In the genomic region with DNA sequence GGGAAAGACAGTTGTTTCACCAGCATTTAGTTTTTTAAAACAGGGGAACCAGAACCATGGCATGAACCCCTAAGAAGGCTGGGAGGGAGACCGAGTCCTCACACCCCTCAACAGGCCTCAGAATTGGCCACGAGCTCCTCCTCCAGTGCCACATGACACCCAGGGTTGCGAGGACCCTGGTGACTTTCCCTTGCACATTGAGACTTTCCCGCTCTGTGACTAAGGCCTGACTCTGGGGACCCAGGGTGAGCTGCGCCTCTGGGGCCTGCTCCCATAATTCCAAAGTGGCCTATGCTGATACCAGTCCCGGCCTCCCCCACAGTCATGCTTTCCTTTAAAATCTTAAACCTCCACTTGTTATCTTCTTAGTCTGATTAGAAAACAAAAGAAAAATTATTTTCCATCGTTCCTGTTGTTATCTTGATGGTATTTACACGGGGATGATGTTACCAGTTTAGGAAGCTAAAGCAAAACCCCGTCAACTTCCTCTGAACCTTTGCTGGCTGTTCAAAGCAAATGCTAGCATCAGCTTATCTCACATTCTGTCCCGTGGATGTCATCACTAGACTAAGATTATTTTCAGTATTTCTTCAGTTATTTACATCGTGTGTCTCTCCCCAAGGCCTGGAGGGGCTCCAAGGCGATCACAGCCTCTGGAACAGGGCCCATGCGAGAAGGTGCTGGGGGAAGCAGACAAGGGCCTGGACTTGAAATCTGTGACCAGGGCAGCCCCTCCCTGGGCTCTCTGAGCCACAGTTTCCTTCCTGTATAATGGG, we compare ENCODE assay signal across 8 cellular contexts. TPM values are rescaled to one million over a fixed set of nuclear protein-coding genes. Genes with fewer than 3 reads are reported as not detected.
DNase-seq lines count a peak whose midpoint lies in the region; ATAC-seq and TF ChIP-seq lines count a peak whose summit lies in the region.

No MANE protein-coding gene starts in this region.

- DNase-seq in activated CD8-positive, alpha-beta T cell treated with anti-CD3 and anti-CD28 coated beads for 36 hours, result peak; percentile 58
- DNase-seq in fibroblast of mammary gland (ENCODE audit: low read depth) (peak; percentile 44), sigmoid colon (no peak), NCI-H1092 (lab: John Stamatoyannopoulos, UW) (no peak), HK-2 (ENCODE audit: unreplicated experiment) (no peak)

- TF ChIP-seq CTCF in C4-2B (conservative IDR thresholded peaks at IDR 0.05) (no peak), fibroblast of mammary gland (conservative IDR thresholded peaks at IDR 0.05; ENCODE audit: control insufficient read depth, insufficient read depth, low read depth, low read length) (no peak), sigmoid colon (IDR thresholded peaks at IDR 0.05) (no peak)
- TF ChIP-seq CTCF in activated CD8-positive, alpha-beta T cell treated with anti-CD3 and anti-CD28 coated beads for 36 hours (IDR thresholded peaks at IDR 0.05), result no peak

- 55 to 73% methylated on average over 13 of the region's 13 CpGs for WGBS in sigmoid colon, 2 donors

- TF ChIP-seq EP300 in sigmoid colon (IDR thresholded peaks at IDR 0.05), result peak in 1 of 4 donors; percentile 23

- intact Hi-C loops in activated CD8-positive, alpha-beta T cell treated with anti-CD3 and anti-CD28 coated beads for 36 hours (cut with micrococcal nuclease), result no loop called here
- intact Hi-C loops in sigmoid colon (cut with DNase I), result loop anchor here (5.0 kb wide), 1 partner anchor 40 kb away; a partner anchor contains a TSS

- peaks cover 0 to 25% (median 2%) of the 10 kb centered on the region in 4 donors for H3K36me3 ChIP-seq in sigmoid colon

- ATAC-seq in activated CD8-positive, alpha-beta T cell treated with anti-CD3 and anti-CD28 coated beads for 36 hours, result peak; percentile 48
- ATAC-seq in HG03571 (IDR thresholded peaks at IDR 0.05; ENCODE audit: unreplicated experiment) (no peak), HG02759 (IDR thresholded peaks at IDR 0.05; ENCODE audit: unreplicated experiment) (no peak)

- H3K27ac Mint-ChIP-seq in activated CD8-positive, alpha-beta T cell treated with anti-CD3 and anti-CD28 coated beads for 36 hours, result peak overlapping the region; percentile 93

- H3K4me1 Mint-ChIP-seq in activated CD8-positive, alpha-beta T cell treated with anti-CD3 and anti-CD28 coated beads for 36 hours (ENCODE audit: low read depth), result peaks cover 93% of the 10 kb centered on the region

- no peaks in the 10 kb centered on the region for H3K27me3 ChIP-seq in sigmoid colon

- no peak for TF ChIP-seq POLR2A in sigmoid colon (IDR thresholded peaks at IDR 0.05)

- no peak overlapping the region for H3K4me3 ChIP-seq in fibroblast of mammary gland (ENCODE audit: control insufficient read depth, low read depth, low read length)
- H3K4me3 ChIP-seq in sigmoid colon, result no peak overlapping the region

- H3K27ac ChIP-seq in C4-2B, result peak overlapping the region; percentile 20; the same call in 1 of the 2 replicates
- peak overlapping the region; percentile 66 to 81 (median 72) for H3K27ac ChIP-seq in sigmoid colon

- H3K4me1 ChIP-seq in sigmoid colon, result peaks cover 0 to 96% (median 87%) of the 10 kb centered on the region in 4 donors

- CTCF ChIA-PET in activated CD8-positive, alpha-beta T cell treated with anti-CD3 and anti-CD28 coated beads for 36 hours (lab: Charles Lee), result interaction anchor here (0.6 to 4.5 kb wide), 7 partner anchors 11 to 56 kb away, joined by 3 to 23 read pairs (median 6); no protein-coding TSS in a partner anchor

- no peak overlapping the region for H3K4me3 Mint-ChIP-seq in activated CD8-positive, alpha-beta T cell treated with anti-CD3 and anti-CD28 coated beads for 36 hours

- no peaks in the 10 kb centered on the region for H3K9me3 ChIP-seq in sigmoid colon

- POLR2A ChIA-PET in activated CD8-positive, alpha-beta T cell treated with anti-CD3 and anti-CD28 coated beads for 36 hours (lab: Charles Lee), result interaction anchor here (0.7 to 8.2 kb wide), 14 partner anchors 11 to 91 kb away, joined by 3 to 56 read pairs (median 3); no protein-coding TSS in a partner anchor

- H3K36me3 Mint-ChIP-seq in activated CD8-positive, alpha-beta T cell treated with anti-CD3 and anti-CD28 coated beads for 36 hours (ENCODE audit: low read depth), result peaks cover 24% of the 10 kb centered on the region

- no peaks in the 10 kb centered on the region for H3K27me3 Mint-ChIP-seq in activated CD8-positive, alpha-beta T cell treated with anti-CD3 and anti-CD28 coated beads for 36 hours

- no peaks in the 10 kb centered on the region for H3K9me3 Mint-ChIP-seq in activated CD8-positive, alpha-beta T cell treated with anti-CD3 and anti-CD28 coated beads for 36 hours

RNA-seq across cellular contexts. Expression of a gene that starts 42.1 kb away (rescaled TPM):
- total RNA-seq in activated CD8-positive, alpha-beta T cell treated with anti-CD3 and anti-CD28 coated beads for 36 hours, result 10 to 100 TPM; 15.1 to 18.0 TPM
- total RNA-seq in sigmoid colon, result 10 to 100 TPM; 32.3 to 36.6 (median 34.4) TPM
- polyA plus RNA-seq in sigmoid colon, result 10 to 100 TPM in 2 of 3 donors, 1 to 10 TPM in 1; 9.6 to 36.4 (median 12.0) TPM

Comparison
In these comparisons a context has a peak if more than half of its experiments do, and no peak if none do; other contexts are left out.
1. DNase-seq: peak in activated CD8-positive, alpha-beta T cell treated with anti-CD3 and anti-CD28 coated beads for 36 hours (single experiment) and fibroblast of mammary gland (single experiment); none in sigmoid colon (single experiment), NCI-H1092 (single experiment) and HK-2 (single experiment).